ENCODE assay signal across 26 cellular contexts in the genomic region with DNA sequence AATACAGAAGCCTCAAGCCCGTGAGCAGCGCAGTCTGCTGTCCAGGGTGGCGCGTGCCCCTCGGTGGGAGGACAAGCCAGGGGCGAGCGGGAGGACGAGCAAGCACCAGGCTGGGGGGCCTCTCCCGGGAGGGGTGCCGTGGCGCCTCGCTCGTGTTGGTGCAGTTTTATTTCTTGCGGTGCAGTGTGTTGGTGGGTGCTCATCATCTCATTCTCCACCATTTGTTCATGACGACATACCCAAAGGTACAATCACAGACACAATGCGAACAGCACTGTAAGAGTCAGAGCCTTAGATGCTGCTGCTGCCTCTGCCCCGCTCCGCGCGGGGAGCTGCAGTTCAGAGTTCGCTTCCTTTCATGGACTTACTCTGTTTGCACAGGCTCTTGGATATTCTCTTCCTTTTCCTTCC. TPM values are rescaled to one million over a fixed set of nuclear protein-coding genes. Genes with fewer than 3 reads are reported as not detected.
A peak's percentile ranks its signal among the peaks of the same experiment; 100 is the strongest.
DNase-seq lines count a peak whose midpoint lies in the region; ATAC-seq, FAIRE-seq and TF ChIP-seq lines count a peak whose summit lies in the region.
"Had no signal": no experiment of that assay in that cellular context is flagged by ENCODE, and none has a peak within 500 bp of the region (broad histone marks: within the 10 kb centered on the region; RNA-seq: fewer than 3 reads in every experiment).

No MANE protein-coding gene starts in this region.

- FAIRE-seq in bronchial epithelial cell (lab: Jason Lieb, UNC) (peak; percentile 88), frontal cortex (lab: Jason Lieb, UNC) (no peak)
- FAIRE-seq: colon had no signal

- H3K36me3 ChIP-seq in BE2C = peaks cover 6% of the 10 kb centered on the region; the same call in 1 of the 2 replicates
- H3K36me3 ChIP-seq in bronchial epithelial cell (ENCODE audit: control insufficient read depth, insufficient read depth, low read length) = no peaks in the 10 kb centered on the region
- H3K36me3 ChIP-seq: brain microvascular endothelial cell had no signal

- H3K27me3 ChIP-seq in BE2C (no peaks in the 10 kb centered on the region), bronchial epithelial cell (ENCODE audit: control insufficient read depth, insufficient read depth, low read length) (no peaks in the 10 kb centered on the region), layer of hippocampus (ENCODE audit: control insufficient read depth, insufficient read depth, low read length) (no peaks in the 10 kb centered on the region)
- H3K27me3 ChIP-seq: BLaER1, brain microvascular endothelial cell, esophagus squamous epithelium, gastrocnemius medialis had no signal

- no peaks in the 10 kb centered on the region for H3K4me1 ChIP-seq in BE2C

- no peak for ATAC-seq in HG02973 (IDR thresholded peaks at IDR 0.05; ENCODE audit: unreplicated experiment)
- ATAC-seq: gastrocnemius medialis, sciatic nerve had no signal

- H3K4me3 ChIP-seq in BE2C (ENCODE audit: low read depth, low read length) (no peak overlapping the region), bronchial epithelial cell (ENCODE audit: low read depth, low read length) (no peak overlapping the region)
- H3K4me3 ChIP-seq: BLaER1, esophagus squamous epithelium, gastrocnemius medialis, GM23248, SK-N-MC had no signal

- peak; percentile 2 for DNase-seq in BE2C
- no peak for DNase-seq in bronchial epithelial cell (ENCODE audit: low read depth)
- DNase-seq in stimulated activated CD8-positive, alpha-beta memory T cell treated with anti-CD3 and anti-CD28 coated beads, Interleukin-4, amount 100 ng/mL, for 48 hours = peak; percentile 14
- DNase-seq in MV-4-11 (lab: John Stamatoyannopoulos, UW) = no peak
- DNase-seq in frontal cortex (ENCODE audit: low spot score in 2 of 2) = no peak
- DNase-seq: ACHN; activated naive CD4-positive, alpha-beta T cell treated with anti-CD3 and anti-CD28 coated beads for 36 hours; activated T-cell treated with anti-CD3 and anti-CD28 coated beads, Interleukin-2, amount 50 U/mL, for 48 hours; brain microvascular endothelial cell; esophagus squamous epithelium; gastrocnemius medialis; GM23248; MM.1S; NCI-H1417 treated with DMSO at 0.1 percent for 48 hours; NCI-H2081; stimulated activated CD4-positive, alpha-beta T cell treated with anti-CD3 and anti-CD28 coated beads, Interleukin-12 subunit alpha, Interleukin-12 subunit beta, amount 100 ng/mL, for 4 hours; stimulated activated CD4-positive, alpha-beta T cell treated with anti-CD3 and anti-CD28 coated beads, Interleukin-4, amount 100 ng/mL, for 1 hour; stimulated activated naive CD4-positive, alpha-beta T cell had no signal

- H3K27ac ChIP-seq in layer of hippocampus (ENCODE audit: low read depth, low read length) = peak overlapping the region; percentile 48
- H3K27ac ChIP-seq: BLaER1, brain microvascular endothelial cell, esophagus squamous epithelium, GM23248, KMS-11, RWPE1, SK-N-MC had no signal

- no peaks in the 10 kb centered on the region; the same call in 1 of the 2 replicates for H3K9me3 ChIP-seq in BE2C
- H3K9me3 ChIP-seq: esophagus squamous epithelium, gastrocnemius medialis had no signal

- no peak for TF ChIP-seq CTCF in BE2C (IDR thresholded peaks at IDR 0.05; ENCODE audit: low read depth, low read length)
- TF ChIP-seq CTCF in bronchial epithelial cell (IDR thresholded peaks at IDR 0.05; ENCODE audit: insufficient read depth, low read length, severe bottlenecking) = no peak

RNA-seq across cellular contexts. Expression of a gene that starts 30.3 kb away (rescaled TPM):
- 11.6 TPM for polyA plus RNA-seq in BE2C (2012; ENCODE audit: insufficient read depth, insufficient read length, low read depth)
- total RNA-seq in bronchial epithelial cell = 34.2 and 41.7 TPM in 2 replicates
- 72.2 TPM for total RNA-seq in frontal cortex

Comparison
In these comparisons a context has a peak if more than half of its experiments do, and no peak if none do; other contexts are left out.
1. DNase-seq: peak in BE2C (single experiment) and stimulated activated CD8-positive, alpha-beta memory T cell treated with anti-CD3 and anti-CD28 coated beads, Interleukin-4, amount 100 ng/mL, for 48 hours (single experiment); none in bronchial epithelial cell (single experiment), MV-4-11 (single experiment) and frontal cortex (0 of 2).